ENCODE assay signal across 18 cellular contexts in the genomic region with DNA sequence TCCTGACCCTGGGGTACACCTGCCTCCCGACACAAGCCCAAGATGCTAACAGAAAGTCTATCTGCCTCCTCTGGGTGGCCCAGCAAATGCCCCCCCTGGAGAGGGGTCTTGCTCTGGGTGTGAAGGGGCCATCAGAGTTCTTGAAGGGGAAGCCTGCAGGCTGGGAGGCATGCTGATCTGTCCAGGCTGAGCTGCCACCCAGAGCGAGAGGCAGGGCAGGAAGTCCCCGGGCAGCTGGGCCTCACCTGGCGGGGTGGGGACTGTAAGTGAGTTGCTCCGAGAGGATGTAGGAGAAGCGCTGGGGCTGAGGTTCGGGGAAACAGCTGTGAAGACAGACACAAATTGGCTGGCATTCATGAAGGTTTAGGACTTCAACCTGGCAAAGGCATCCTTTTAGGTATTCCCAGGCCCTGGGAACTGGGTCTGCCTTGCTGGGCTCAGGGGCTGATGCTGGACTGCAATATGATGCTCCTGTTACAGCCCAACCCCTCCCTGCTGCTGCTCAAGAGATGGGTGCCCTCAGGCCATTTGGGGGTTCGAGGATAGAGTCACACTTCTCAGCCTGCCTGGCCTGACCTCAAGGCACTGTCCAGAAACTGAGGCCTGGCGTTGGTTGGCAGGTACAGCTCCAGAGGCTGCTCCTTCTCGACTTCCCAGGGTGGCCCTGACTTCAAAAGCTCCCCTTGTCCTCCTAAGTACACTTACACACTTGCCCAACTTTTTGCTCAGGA.
DNase-seq lines count a peak whose midpoint lies in the region; ATAC-seq and TF ChIP-seq lines count a peak whose summit lies in the region.
"Had no signal": no experiment of that assay in that cellular context is flagged by ENCODE, and none has a peak within 500 bp of the region (broad histone marks: within the 10 kb centered on the region; RNA-seq: fewer than 3 reads in every experiment).

No MANE protein-coding gene starts in this region.

- peaks cover 9% of the 10 kb centered on the region for H3K4me1 Mint-ChIP-seq in stimulated activated effector memory CD8-positive, alpha-beta T cell treated with anti-CD3 and anti-CD28 coated beads, Interleukin-12 subunit alpha, Interleukin-12 subunit beta, amount 100 ng/mL, for 72 hours

- no peak overlapping the region for H4K5ac ChIP-seq in IMR-90 (ENCODE audit: low read depth, low read length)

- H3K27ac ChIP-seq in IMR-90 (ENCODE audit: insufficient read depth, low read length) (no peak overlapping the region), ascending aorta (peak overlapping the region; percentile 82 to 97)
- no peak overlapping the region for H3K27ac ChIP-seq in effector memory CD4-positive, alpha-beta T cell (ENCODE audit: insufficient read depth, low read length, poor library complexity, severe bottlenecking)
- H3K27ac ChIP-seq: SJCRH30, uterus had no signal

- POLR2A ChIA-PET in IMR-90 (lab: Charles Lee; ENCODE audit: unreplicated experiment) = no interaction called here

- no peak overlapping the region for H3K27ac Mint-ChIP-seq in stimulated activated effector memory CD8-positive, alpha-beta T cell treated with anti-CD3 and anti-CD28 coated beads, Interleukin-12 subunit alpha, Interleukin-12 subunit beta, amount 100 ng/mL, for 72 hours
- H3K27ac Mint-ChIP-seq: activated T-helper 17 cell treated with anti-CD3 and anti-CD28 coated beads, Interleukin-2, amount 50 U/mL, for 72 hours; stimulated activated naive CD8-positive, alpha-beta T cell treated with anti-CD3 and anti-CD28 coated beads, Interleukin-15, Interleukin-2, amounts not matched to agents 100 ng/mL and 50 ng/mL, for 24 hours had no signal

- H3K9me3 ChIP-seq in IMR-90 (ENCODE audit: control insufficient read depth, insufficient read depth, low read length) = no peaks in the 10 kb centered on the region
- H3K9me3 ChIP-seq in ascending aorta = no peaks in the 10 kb centered on the region
- no peaks in the 10 kb centered on the region for H3K9me3 ChIP-seq in effector memory CD4-positive, alpha-beta T cell (ENCODE audit: control insufficient read depth, low read length)
- H3K9me3 ChIP-seq: SJCRH30, uterus had no signal

- H3K56ac ChIP-seq in IMR-90 (ENCODE audit: extremely low read depth, insufficient read depth, low read length) = no peak overlapping the region

- peak; percentile 54 for DNase-seq in activated CD8-positive, alpha-beta memory T cell treated with anti-CD3 and anti-CD28 coated beads for 24 hours
- no peak for DNase-seq in activated CD8-positive, alpha-beta memory T cell treated with anti-CD3 and anti-CD28 coated beads, Interleukin-2, amount 50 U/mL, for 4 hours
- DNase-seq in IMR-90 (no peak), ascending aorta (ENCODE audit: low spot score in 2 of 2) (no peak), SHP77 treated with DMSO at 0.1 percent for 48 hours (lab: John Stamatoyannopoulos, UW) (no peak), NCI-H524 (lab: John Stamatoyannopoulos, UW) (no peak)
- DNase-seq in stimulated activated effector memory CD8-positive, alpha-beta T cell treated with anti-CD3 and anti-CD28 coated beads, Interleukin-12 subunit alpha, Interleukin-12 subunit beta, amount 100 ng/mL, for 72 hours (ENCODE audit: low spot score in 2 of 2) = no peak
- DNase-seq in effector memory CD4-positive, alpha-beta T cell = no peak
- DNase-seq: ACHN, COR-L47, GF-D8, NCI-H1694 treated with DMSO at 0.1 percent for 48 hours, SJCRH30, T-helper 9 cell, uterus had no signal

- intact Hi-C loops in IMR-90 (cut with micrococcal nuclease) (no loop called here), ascending aorta (cut with DNase I) (loop anchor here (5.0 kb wide), 1 partner anchor 221 kb away; no protein-coding TSS in a partner anchor)

- peaks cover 3% of the 10 kb centered on the region for H3K4me1 ChIP-seq in IMR-90 (ENCODE audit: control insufficient read depth, insufficient read depth, low read length)
- peaks cover 26 to 34% of the 10 kb centered on the region in 2 donors for H3K4me1 ChIP-seq in ascending aorta
- peaks cover 7% of the 10 kb centered on the region for H3K4me1 ChIP-seq in effector memory CD4-positive, alpha-beta T cell (ENCODE audit: control insufficient read depth, insufficient read depth, low read length, poor library complexity, severe bottlenecking)
- H3K4me1 ChIP-seq: SJCRH30 had no signal

- no peaks in the 10 kb centered on the region for H3K9me3 Mint-ChIP-seq in stimulated activated effector memory CD8-positive, alpha-beta T cell treated with anti-CD3 and anti-CD28 coated beads, Interleukin-12 subunit alpha, Interleukin-12 subunit beta, amount 100 ng/mL, for 72 hours
- H3K9me3 Mint-ChIP-seq: activated T-helper 17 cell treated with anti-CD3 and anti-CD28 coated beads, Interleukin-2, amount 50 U/mL, for 72 hours; stimulated activated naive CD8-positive, alpha-beta T cell treated with anti-CD3 and anti-CD28 coated beads, Interleukin-15, Interleukin-2, amounts not matched to agents 100 ng/mL and 50 ng/mL, for 24 hours had no signal

- no peak overlapping the region for H3K4me2 ChIP-seq in IMR-90 (ENCODE audit: low read depth, low read length)

- BruUV-seq in IMR-90 (replicated peaks; lab: Mats Ljungman, UMichigan) = no TSS peak

- H3K4ac ChIP-seq in IMR-90 (ENCODE audit: low read depth, low read length) = no peak overlapping the region

- H3K4me3 Mint-ChIP-seq in stimulated activated effector memory CD8-positive, alpha-beta T cell treated with anti-CD3 and anti-CD28 coated beads, Interleukin-12 subunit alpha, Interleukin-12 subunit beta, amount 100 ng/mL, for 72 hours = no peak overlapping the region
- H3K4me3 Mint-ChIP-seq: activated T-helper 17 cell treated with anti-CD3 and anti-CD28 coated beads, Interleukin-2, amount 50 U/mL, for 72 hours; stimulated activated naive CD8-positive, alpha-beta T cell treated with anti-CD3 and anti-CD28 coated beads, Interleukin-15, Interleukin-2, amounts not matched to agents 100 ng/mL and 50 ng/mL, for 24 hours had no signal

- H4K8ac ChIP-seq in IMR-90 (ENCODE audit: low read depth in 2 of 2, low read length in 2 of 2) = no peak overlapping the region

- 100% methylated on average over 5 of the region's 10 CpGs; no CpG with 5 or more reads in 1 of the 2 experiments for WGBS in IMR-90 (ENCODE audit: extremely low coverage in 2 of 2, insufficient read length in 1 of 2), 2 experiments

- peaks cover 8% of the 10 kb centered on the region; the same call in 1 of the 2 replicates for H3K9me1 ChIP-seq in IMR-90 (ENCODE audit: insufficient read depth, low read length)

- H3K36me3 ChIP-seq in IMR-90 (ENCODE audit: control insufficient read depth, insufficient read depth, low read length) = peaks cover 78% of the 10 kb centered on the region
- H3K36me3 ChIP-seq in ascending aorta = peaks cover 79 to 92% of the 10 kb centered on the region in 2 donors
- H3K36me3 ChIP-seq in effector memory CD4-positive, alpha-beta T cell (ENCODE audit: control insufficient read depth, insufficient read depth, low read length) = no peaks in the 10 kb centered on the region
- H3K36me3 ChIP-seq: SJCRH30, uterus had no signal

- H2BK20ac ChIP-seq in IMR-90 (ENCODE audit: low read depth, low read length) = no peak overlapping the region

- no peak overlapping the region for H3K14ac ChIP-seq in IMR-90 (replicated peaks; ENCODE audit: low read depth, low read length)

- CTCF ChIA-PET in IMR-90 (lab: Yijun Ruan, JAX) = no interaction called here

- H2AFZ ChIP-seq in IMR-90 (replicated peaks; ENCODE audit: low read length, poor library complexity) = no peak overlapping the region

- H2AK5ac ChIP-seq in IMR-90 (ENCODE audit: low read depth, low read length) = no peak overlapping the region

- no peak overlapping the region for H4K91ac ChIP-seq in IMR-90 (ENCODE audit: insufficient read depth, low read depth, low read length)

- H3K79me1 ChIP-seq in IMR-90 (ENCODE audit: low read depth in 1 of 2, low read length in 2 of 2) = peaks cover 0 to 22% of the 10 kb centered on the region in 2 experiments; a peak in 1 of 4 replicates

- no peak for TF ChIP-seq CTCF in IMR-90 (conservative IDR thresholded peaks at IDR 0.05; ENCODE audit: low read depth, low read length)
- TF ChIP-seq CTCF in ascending aorta (IDR thresholded peaks at IDR 0.05) = no peak

- H3K36me3 Mint-ChIP-seq in stimulated activated effector memory CD8-positive, alpha-beta T cell treated with anti-CD3 and anti-CD28 coated beads, Interleukin-12 subunit alpha, Interleukin-12 subunit beta, amount 100 ng/mL, for 72 hours = no peaks in the 10 kb centered on the region

- dilution Hi-C loops in IMR-90 (cut with HindIII; ENCODE audit: low sequenced_read_pairs, unreplicated experiment) = no loop called here

- no peaks in the 10 kb centered on the region for H4K20me1 ChIP-seq in IMR-90 (ENCODE audit: insufficient read depth, low read length)

- H3K23ac ChIP-seq in IMR-90 (ENCODE audit: low read depth, low read length) = no peak overlapping the region

- H2BK5ac ChIP-seq in IMR-90 (ENCODE audit: low read depth, low read length, poor library complexity, severe bottlenecking) = no peak overlapping the region

- H3K9ac ChIP-seq in IMR-90 (ENCODE audit: low read depth, low read length) = no peak overlapping the region

- H3K4me3 ChIP-seq in IMR-90 (ENCODE audit: insufficient read depth, low read depth, low read length) (no peak overlapping the region), ascending aorta (no peak overlapping the region)
- H3K4me3 ChIP-seq in effector memory CD4-positive, alpha-beta T cell (ENCODE audit: insufficient read depth, low read depth, low read length, poor library complexity, severe bottlenecking) = no peak overlapping the region
- H3K4me3 ChIP-seq: SJCRH30, skin epidermis, uterus had no signal

- no peak for ATAC-seq in IMR-90 (ENCODE audit: low read depth)
- ATAC-seq in stimulated activated effector memory CD8-positive, alpha-beta T cell treated with anti-CD3 and anti-CD28 coated beads, Interleukin-12 subunit alpha, Interleukin-12 subunit beta, amount 100 ng/mL, for 72 hours = peak; percentile 19
- ATAC-seq: activated T-helper 17 cell treated with anti-CD3 and anti-CD28 coated beads, Interleukin-2, amount 50 U/mL, for 72 hours had no signal

- TF ChIP-seq RAD21 in IMR-90 (IDR thresholded peaks at IDR 0.05; ENCODE audit: low read length) = no peak

- in situ Hi-C loops in IMR-90 (cut with MboI; ENCODE audit: low sequenced_read_pairs) = no loop called here

- peak overlapping the region; percentile 23 for H2AK9ac ChIP-seq in IMR-90 (replicated peaks; ENCODE audit: low read depth, low read length, poor library complexity)

- no peak overlapping the region for H2BK15ac ChIP-seq in IMR-90 (ENCODE audit: low read depth, low read length)

- H3K27me3 ChIP-seq in IMR-90 (ENCODE audit: control insufficient read depth, insufficient read depth, low read length) = no peaks in the 10 kb centered on the region
- H3K27me3 ChIP-seq in ascending aorta = no peaks in the 10 kb centered on the region
- no peaks in the 10 kb centered on the region for H3K27me3 ChIP-seq in effector memory CD4-positive, alpha-beta T cell (replicated peaks; ENCODE audit: control insufficient read depth, insufficient read depth, low read length, poor library complexity, severe bottlenecking)
- H3K27me3 ChIP-seq: uterus had no signal

- H3K18ac ChIP-seq in IMR-90 (ENCODE audit: low read depth, low read length) = no peak overlapping the region

- H2BK120ac ChIP-seq in IMR-90 (ENCODE audit: low read depth, low read length) = no peak overlapping the region

- no peak for TF ChIP-seq POLR2A in IMR-90 (IDR thresholded peaks at IDR 0.05; ENCODE audit: low read depth, low read length)

TF ChIP-seq in IMR-90, 13 proteins besides CTCF, POLR2A, EP300 and RAD21 (continues in another document):
- TF ChIP-seq SMC3 (IDR thresholded peaks at IDR 0.05; ENCODE audit: low read depth, low read length) = no peak

Comparison
In these comparisons a context has a peak if more than half of its experiments do, and no peak if none do; other contexts are left out.
1. H3K27ac ChIP-seq: peak in ascending aorta (2 of 2); none in IMR-90 (single experiment) and effector memory CD4-positive, alpha-beta T cell (single experiment).